In genomic region chr13:73339086-73339485, GRCh38 we compare ENCODE assay signal across 21 cellular contexts.
DNase-seq lines count a peak whose midpoint lies in the region; ATAC-seq and TF ChIP-seq lines count a peak whose summit lies in the region.
"Had no signal": no experiment of that assay in that cellular context is flagged by ENCODE, and none has a peak within 500 bp of the region (broad histone marks: within the 10 kb centered on the region; RNA-seq: fewer than 3 reads in every experiment).

No MANE protein-coding gene starts in this region.

- WGBS in liver: 87% methylated on average over 2 of the region's 2 CpGs
- 89% methylated on average over 2 of the region's 2 CpGs for WGBS in right lobe of liver (ENCODE audit: insufficient coverage, low coverage, low lambda C conversion rate, missing lambda C conversion rate)

- H3K27ac ChIP-seq in liver (ENCODE audit: low read depth in 1 of 2, low read length in 2 of 2) (no peak overlapping the region), right lobe of liver (no peak overlapping the region), foreskin keratinocyte (peak overlapping the region; percentile 98)
- H3K27ac ChIP-seq: KMS-11, SK-N-MC had no signal

- H3K4me1 ChIP-seq in liver (ENCODE audit: control insufficient read depth in 4 of 4, insufficient read depth in 4 of 4, low read length in 3 of 4): peaks cover 0 to 6% (median 0%) of the 10 kb centered on the region in 4 donors
- peaks cover 0 to 10% (median 0%) of the 10 kb centered on the region in 4 donors for H3K4me1 ChIP-seq in right lobe of liver
- H3K4me1 ChIP-seq in foreskin keratinocyte: peaks cover 69% of the 10 kb centered on the region

- H3K27me3 ChIP-seq in liver (ENCODE audit: control insufficient read depth in 4 of 4, insufficient read depth in 4 of 4, low read length in 3 of 4) (no peaks in the 10 kb centered on the region), right lobe of liver (no peaks in the 10 kb centered on the region), foreskin keratinocyte (no peaks in the 10 kb centered on the region)

- TF ChIP-seq RAD21 in liver (IDR thresholded peaks at IDR 0.05): no peak

- no peak for TF ChIP-seq POLR2A in right lobe of liver (IDR thresholded peaks at IDR 0.05)

- no peak overlapping the region for H3K4me3 ChIP-seq in liver (ENCODE audit: low read depth in 1 of 3, low read length in 3 of 3)
- H3K4me3 ChIP-seq in right lobe of liver: no peak overlapping the region
- H3K4me3 ChIP-seq: GM12878, SK-N-MC had no signal

- H3K9ac ChIP-seq in liver (ENCODE audit: low read depth in 1 of 2, low read length in 2 of 2): no peak overlapping the region
- H3K9ac ChIP-seq: KMS-11 had no signal

- DNase-seq in right lobe of liver (no peak), RPMI7951 (ENCODE audit: low read depth) (peak; percentile 4), foreskin keratinocyte (peak; percentile 43), COLO668 (lab: John Stamatoyannopoulos, UW; ENCODE audit: unreplicated experiment) (no peak), NCI-H2029 treated with DMSO at 0.1 percent for 48 hours (lab: John Stamatoyannopoulos, UW) (no peak), left cardiac atrium (no peak)
- DNase-seq: 8988T, AML-193, C1 segment of cervical spinal cord, DMS79, GOT3, NCI-H1105 treated with DMSO at 0.1 percent for 48 hours, NCI-H2081, NCI-H2171, NCI-H524 treated with DMSO at 0.1 percent for 48 hours, OCI-M1, SHP77 had no signal

- intact Hi-C loops in right lobe of liver (cut with DNase I) (no loop called here), left cardiac atrium (cut with DNase I) (no loop called here)

- H3K36me3 ChIP-seq in liver (ENCODE audit: control insufficient read depth in 4 of 4, insufficient read depth in 3 of 4, low read depth in 1 of 4, low read length in 3 of 4): no peaks in the 10 kb centered on the region
- no peaks in the 10 kb centered on the region for H3K36me3 ChIP-seq in right lobe of liver

- ATAC-seq in right lobe of liver (no peak), foreskin keratinocyte (no peak), left cardiac atrium (no peak)
- ATAC-seq: GM12878 had no signal

- H3K9me3 ChIP-seq in liver (ENCODE audit: control insufficient read depth in 4 of 4, low read length in 3 of 4): no peaks in the 10 kb centered on the region
- no peaks in the 10 kb centered on the region for H3K9me3 ChIP-seq in right lobe of liver

- no peak for TF ChIP-seq CTCF in liver (IDR thresholded peaks at IDR 0.05; ENCODE audit: low read depth, low read length, missing input control)
- no peak for TF ChIP-seq CTCF in right lobe of liver (IDR thresholded peaks at IDR 0.05)
- TF ChIP-seq CTCF in foreskin keratinocyte (conservative IDR thresholded peaks at IDR 0.05): no peak

TF ChIP-seq in liver, 16 proteins besides CTCF, POLR2A, EP300 and RAD21:
- TF ChIP-seq MAX (IDR thresholded peaks at IDR 0.05) (no peak), FOXA2 (IDR thresholded peaks at IDR 0.05) (no peak), FOXA1 (IDR thresholded peaks at IDR 0.05) (no peak), YY1 (IDR thresholded peaks at IDR 0.05) (peak; percentile 15)

Comparison
In these comparisons a context has a peak if more than half of its experiments do, and no peak if none do; other contexts are left out.
1. DNase-seq: peak in RPMI7951 (single experiment) and foreskin keratinocyte (2 of 2); none in right lobe of liver (0 of 3), COLO668 (single experiment), NCI-H2029 treated with DMSO at 0.1 percent for 48 hours (single experiment) and left cardiac atrium (single experiment).